ENCODE assay signal across 18 cellular contexts in the genomic region with DNA sequence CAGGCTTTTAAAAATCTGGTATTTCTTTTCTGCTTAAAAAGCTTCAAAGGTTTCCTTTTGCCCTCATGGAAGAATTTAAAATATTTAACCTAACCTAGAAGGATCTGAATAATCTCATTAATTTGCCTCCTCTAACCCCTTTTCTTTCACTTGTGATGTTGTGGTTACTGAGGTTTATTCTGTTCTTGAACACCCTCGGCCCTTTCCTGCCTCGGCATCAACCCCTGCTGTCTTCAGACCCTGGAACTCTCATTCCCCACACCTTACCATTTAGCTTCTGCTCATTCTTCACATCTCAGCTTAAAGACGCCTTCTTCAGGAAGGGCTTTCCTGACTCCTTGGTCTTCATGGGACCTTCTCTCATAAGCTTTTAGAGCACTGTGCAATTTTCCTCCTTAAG.
"Had no signal": no experiment of that assay in that cellular context is flagged by ENCODE, and none has a peak within 500 bp of the region (broad histone marks: within the 10 kb centered on the region; RNA-seq: fewer than 3 reads in every experiment).

No MANE protein-coding gene starts in this region.

- ATAC-seq: left colon, psoas muscle, sciatic nerve, SK-N-SH treated with all-trans-retinoic acid at 6 μM for 48 hours, WTC11 had no signal

- H3K9me3 ChIP-seq: psoas muscle, testis, uterus had no signal

- H3K27me3 ChIP-seq: testis, uterus had no signal

- H3K27ac Mint-ChIP-seq: activated T-helper 2 cell treated with anti-CD3 and anti-CD28 coated beads, Interferon-gamma antibody, Interleukin-2, Interleukin-4, amounts not matched to agents 10 μg/mL and 5 μg/mL and 100 μg/mL, durations not matched to agents 14 hours and 24 hours and 36 hours; dendritic cell treated with granulocyte-macrophage colony-stimulating factor and Interleukin-4, amounts not matched to agents 40 ng/mL and 50 ng/mL, for 4 days; stimulated activated naive CD8-positive, alpha-beta T cell treated with anti-CD3 and anti-CD28 coated beads, Interleukin-15, Interleukin-2, amounts not matched to agents 100 ng/mL and 50 ng/mL, for 24 hours; T-helper 1 cell treated with Interleukin-12 subunit alpha and Interleukin-12 subunit beta and Interleukin-4 antibody, amounts not matched to agents 30 μg/mL and 1 μg/mL, for 36 hours; WTC11 had no signal

- H3K36me3 ChIP-seq: uterus had no signal

- DNase-seq: activated CD4-positive, alpha-beta T cell treated with anti-CD3 and anti-CD28 coated beads for 48 hours; activated CD8-positive, alpha-beta memory T cell treated with anti-CD3 and anti-CD28 coated beads for 24 hours; activated naive CD4-positive, alpha-beta T cell treated with anti-CD3 and anti-CD28 coated beads, Interleukin-2, amount 50 U/mL, for 16 hours; left colon; nucleus accumbens; psoas muscle; stimulated activated CD4-positive, alpha-beta T cell treated with anti-CD3 and anti-CD28 coated beads, Interleukin-12 subunit alpha, Interleukin-12 subunit beta, amount 100 ng/mL, for 4 hours; testis; uterus had no signal

- H3K27ac ChIP-seq: psoas muscle, testis, uterus had no signal

- H3K4me3 Mint-ChIP-seq: dendritic cell treated with granulocyte-macrophage colony-stimulating factor and Interleukin-4, amounts not matched to agents 40 ng/mL and 50 ng/mL, for 4 days; stimulated activated naive CD8-positive, alpha-beta T cell treated with anti-CD3 and anti-CD28 coated beads, Interleukin-15, Interleukin-2, amounts not matched to agents 100 ng/mL and 50 ng/mL, for 24 hours; T-helper 1 cell treated with Interleukin-12 subunit alpha and Interleukin-12 subunit beta and Interleukin-4 antibody, amounts not matched to agents 30 μg/mL and 1 μg/mL, for 36 hours; WTC11 had no signal

- H3K36me3 Mint-ChIP-seq: WTC11 had no signal

- H3K4me3 ChIP-seq: lung, psoas muscle, testis, uterus had no signal

- H3K4me1 ChIP-seq: psoas muscle, testis, uterus had no signal

- H3K4me1 Mint-ChIP-seq: WTC11 had no signal

- H3K27me3 Mint-ChIP-seq: naive thymus-derived CD8-positive, alpha-beta T cell; stimulated activated naive CD8-positive, alpha-beta T cell treated with anti-CD3 and anti-CD28 coated beads, Interleukin-15, Interleukin-2, amounts not matched to agents 100 ng/mL and 50 ng/mL, for 24 hours had no signal

- H3K9me3 Mint-ChIP-seq: activated T-helper 2 cell treated with anti-CD3 and anti-CD28 coated beads, Interferon-gamma antibody, Interleukin-2, Interleukin-4, amounts not matched to agents 10 μg/mL and 5 μg/mL and 100 μg/mL, durations not matched to agents 14 hours and 24 hours and 36 hours had no signal
